18 cellular contexts compared by ENCODE assay signal in genomic region chr7:100034871-100035510, GRCh38. TPM values are rescaled to one million over a fixed set of nuclear protein-coding genes. Genes with fewer than 3 reads are reported as not detected.
DNase-seq lines count a peak whose midpoint lies in the region; ATAC-seq and TF ChIP-seq lines count a peak whose summit lies in the region.
"Had no signal": no experiment of that assay in that cellular context is flagged by ENCODE, and none has a peak within 500 bp of the region (broad histone marks: within the 10 kb centered on the region; RNA-seq: fewer than 3 reads in every experiment).

No MANE protein-coding gene starts in this region.

- H3K27ac Mint-ChIP-seq in activated T-helper 17 cell treated with anti-CD3 and anti-CD28 coated beads, Interleukin-2, amount 50 U/mL, for 72 hours = no peak overlapping the region
- H3K27ac Mint-ChIP-seq: stimulated activated memory B cell treated with anti-CD40 and anti-IgM and Interleukin-4, amounts not matched to agents 10 μg/mL and 1 μg/mL and 100 μg/mL, for 72 hours had no signal

- H3K4me1 Mint-ChIP-seq in activated T-helper 17 cell treated with anti-CD3 and anti-CD28 coated beads, Interleukin-2, amount 50 U/mL, for 72 hours = no peaks in the 10 kb centered on the region
- H3K4me1 Mint-ChIP-seq: stimulated activated memory B cell treated with anti-CD40 and anti-IgM and Interleukin-4, amounts not matched to agents 10 μg/mL and 1 μg/mL and 100 μg/mL, for 72 hours had no signal

- no peak overlapping the region for H3K4me3 Mint-ChIP-seq in activated T-helper 17 cell treated with anti-CD3 and anti-CD28 coated beads, Interleukin-2, amount 50 U/mL, for 72 hours
- H3K4me3 Mint-ChIP-seq: activated T-cell treated with anti-CD3 and anti-CD28 coated beads, Interleukin-2, amount 50 U/mL, for 4 hours; stimulated activated memory B cell treated with anti-CD40 and anti-IgM and Interleukin-4, amounts not matched to agents 10 μg/mL and 1 μg/mL and 100 μg/mL, for 72 hours had no signal

- no peaks in the 10 kb centered on the region for H3K9me3 Mint-ChIP-seq in activated T-helper 17 cell treated with anti-CD3 and anti-CD28 coated beads, Interleukin-2, amount 50 U/mL, for 72 hours
- H3K9me3 Mint-ChIP-seq: activated T-cell treated with anti-CD3 and anti-CD28 coated beads, Interleukin-2, amount 50 U/mL, for 4 hours; stimulated activated memory B cell treated with anti-CD40 and anti-IgM and Interleukin-4, amounts not matched to agents 10 μg/mL and 1 μg/mL and 100 μg/mL, for 72 hours had no signal

- H3K4me3 ChIP-seq in fibroblast of pulmonary artery (replicated peaks; ENCODE audit: low read depth, low read length) = no peak overlapping the region
- H3K4me3 ChIP-seq: heart left ventricle had no signal

- no peak for TF ChIP-seq CTCF in fibroblast of pulmonary artery (IDR thresholded peaks at IDR 0.05; ENCODE audit: low read length, missing control alignments)

- peak; percentile 79 for DNase-seq in GM04504 (ENCODE audit: low read depth)
- DNase-seq in fibroblast of pulmonary artery (ENCODE audit: low read depth) = peak; percentile 27
- DNase-seq in stromal cell of bone marrow (ENCODE audit: low read depth) = peak; percentile 71
- no peak for DNase-seq in activated CD4-positive, CD25-positive, alpha-beta regulatory T cell (lab: John Stamatoyannopoulos, UW)
- DNase-seq in Kasumi-1 (lab: John Stamatoyannopoulos, UW) = no peak
- DNase-seq: activated CD4-positive, alpha-beta T cell treated with anti-CD3 and anti-CD28 coated beads for 4 hours; activated T-cell treated with anti-CD3 and anti-CD28 coated beads, Interleukin-2, amount 50 U/mL, for 4 hours; effector CD4-positive, alpha-beta T cell; heart left ventricle; left cardiac atrium; NCI-H1105; stimulated activated CD4-positive, alpha-beta T cell treated with anti-CD3 and anti-CD28 coated beads, Interleukin-4, amount 100 ng/mL, for 24 hours had no signal

- peak; percentile 50 for ATAC-seq in activated T-helper 17 cell treated with anti-CD3 and anti-CD28 coated beads, Interleukin-2, amount 50 U/mL, for 72 hours (replicated peaks)
- ATAC-seq in GM21528 (IDR thresholded peaks at IDR 0.05; ENCODE audit: low FRiP score, unreplicated experiment) (no peak), HG03196 (IDR thresholded peaks at IDR 0.05; ENCODE audit: unreplicated experiment) (no peak)
- ATAC-seq: activated T-cell treated with anti-CD3 and anti-CD28 coated beads, Interleukin-2, amount 50 U/mL, for 4 hours; heart left ventricle; left cardiac atrium; stimulated activated memory B cell treated with anti-CD40 and anti-IgM and Interleukin-4, amounts not matched to agents 10 μg/mL and 1 μg/mL and 100 μg/mL, for 72 hours had no signal

- H3K27me3 Mint-ChIP-seq in activated T-helper 17 cell treated with anti-CD3 and anti-CD28 coated beads, Interleukin-2, amount 50 U/mL, for 72 hours = no peaks in the 10 kb centered on the region
- H3K27me3 Mint-ChIP-seq: stimulated activated memory B cell treated with anti-CD40 and anti-IgM and Interleukin-4, amounts not matched to agents 10 μg/mL and 1 μg/mL and 100 μg/mL, for 72 hours had no signal

- peaks cover 84% of the 10 kb centered on the region for H3K36me3 Mint-ChIP-seq in activated T-helper 17 cell treated with anti-CD3 and anti-CD28 coated beads, Interleukin-2, amount 50 U/mL, for 72 hours (ENCODE audit: low read depth)

RNA-seq across cellular contexts. Expression of gene ZSCAN21, which starts 14.6 kb away (rescaled TPM):
- 1 to 10 TPM; 3.7 to 6.5 TPM for total RNA-seq in activated T-helper 17 cell treated with anti-CD3 and anti-CD28 coated beads, Interleukin-2, amount 50 U/mL, for 72 hours

RNA-seq across cellular contexts. Expression of gene ZKSCAN1, which starts 19.6 kb away (rescaled TPM):
- total RNA-seq in activated T-helper 17 cell treated with anti-CD3 and anti-CD28 coated beads, Interleukin-2, amount 50 U/mL, for 72 hours = 10 to 100 TPM; 42.2 to 74.6 TPM

RNA-seq across cellular contexts. Expression of gene ZNF3, which starts 46.5 kb away (rescaled TPM):
- 10 to 100 TPM; 16.9 to 17.1 TPM for total RNA-seq in activated T-helper 17 cell treated with anti-CD3 and anti-CD28 coated beads, Interleukin-2, amount 50 U/mL, for 72 hours

RNA-seq across cellular contexts. Expression of gene COPS6, which starts 53.8 kb away (rescaled TPM):
- 100 to 1,000 TPM in 1 of 2 donors, 10 to 100 TPM in 1; 79.1 to 108 TPM for total RNA-seq in activated T-helper 17 cell treated with anti-CD3 and anti-CD28 coated beads, Interleukin-2, amount 50 U/mL, for 72 hours

RNA-seq across cellular contexts. Expression of gene AZGP1, which starts 59.2 kb away (rescaled TPM):
- under 1 TPM; 0.19 to 0.43 TPM for total RNA-seq in activated T-helper 17 cell treated with anti-CD3 and anti-CD28 coated beads, Interleukin-2, amount 50 U/mL, for 72 hours
- total RNA-seq: NCI-H460; T-helper 2 cell treated with Interferon-gamma antibody and Interleukin-4, amounts not matched to agents 100 ng/mL and 5 ng/mL, for 36 hours had no signal

Comparison
In these comparisons a context has a peak if more than half of its experiments do, and no peak if none do; other contexts are left out.
1. DNase-seq: peak in GM04504 (single experiment), fibroblast of pulmonary artery (single experiment) and stromal cell of bone marrow (single experiment); none in activated CD4-positive, CD25-positive, alpha-beta regulatory T cell (0 of 4) and Kasumi-1 (0 of 2).